Comparison of ENCODE assay signal across 10 cellular contexts in the genomic region with DNA sequence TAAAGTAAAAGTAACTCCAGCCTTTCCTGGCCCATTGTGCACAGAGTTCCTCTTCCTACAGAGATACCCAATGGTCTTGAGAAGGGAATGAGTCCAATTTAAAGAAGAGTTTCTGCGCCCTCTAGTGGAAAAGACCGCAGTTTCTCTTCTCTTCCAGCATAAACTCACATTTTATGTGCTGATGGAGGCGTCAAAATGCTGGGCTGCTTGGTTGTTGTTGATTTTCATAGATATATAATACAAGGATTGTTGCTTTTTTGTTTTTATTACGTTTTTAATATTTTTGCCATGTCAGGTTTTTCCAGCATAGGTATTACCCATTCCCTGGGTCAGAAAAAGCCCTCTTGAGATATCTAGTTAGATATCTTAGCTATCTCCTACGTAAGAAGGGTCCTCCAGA.
DNase-seq lines count a peak whose midpoint lies in the region; ATAC-seq and TF ChIP-seq lines count a peak whose summit lies in the region.
"Had no signal": no experiment of that assay in that cellular context is flagged by ENCODE, and none has a peak within 500 bp of the region (broad histone marks: within the 10 kb centered on the region; RNA-seq: fewer than 3 reads in every experiment).

No MANE protein-coding gene starts in this region.

- no peaks in the 10 kb centered on the region for H3K27me3 Mint-ChIP-seq in activated naive CD4-positive, alpha-beta T cell treated with anti-CD3 and anti-CD28 coated beads, Interleukin-2, amount 10 ng/mL, durations not matched to agents 7 days and 5 days

- no peaks in the 10 kb centered on the region for H3K4me1 Mint-ChIP-seq in activated naive CD4-positive, alpha-beta T cell treated with anti-CD3 and anti-CD28 coated beads, Interleukin-2, amount 10 ng/mL, durations not matched to agents 7 days and 5 days
- H3K4me1 Mint-ChIP-seq: immature natural killer cell had no signal

- H3K9me3 ChIP-seq in left lung: no peaks in the 10 kb centered on the region
- H3K9me3 ChIP-seq: Peyer's patch had no signal

- H3K4me3 Mint-ChIP-seq in activated naive CD4-positive, alpha-beta T cell treated with anti-CD3 and anti-CD28 coated beads, Interleukin-2, amount 10 ng/mL, durations not matched to agents 7 days and 5 days: no peak overlapping the region
- H3K4me3 Mint-ChIP-seq: immature natural killer cell had no signal

- no peak overlapping the region for H3K27ac Mint-ChIP-seq in activated naive CD4-positive, alpha-beta T cell treated with anti-CD3 and anti-CD28 coated beads, Interleukin-2, amount 10 ng/mL, durations not matched to agents 7 days and 5 days
- H3K27ac Mint-ChIP-seq: immature natural killer cell had no signal

- H3K27ac ChIP-seq in foreskin keratinocyte (no peak overlapping the region), left lung (no peak overlapping the region)
- H3K27ac ChIP-seq: Peyer's patch had no signal

- H3K27me3 ChIP-seq in foreskin keratinocyte (no peaks in the 10 kb centered on the region), left lung (no peaks in the 10 kb centered on the region)
- H3K27me3 ChIP-seq: Peyer's patch had no signal

- intact Hi-C loops in left lung (cut with DNase I): no loop called here

- H3K36me3 ChIP-seq in left lung: no peaks in the 10 kb centered on the region
- H3K36me3 ChIP-seq: Peyer's patch had no signal

- TF ChIP-seq CTCF in foreskin keratinocyte (conservative IDR thresholded peaks at IDR 0.05) (peak; percentile 50), left lung (IDR thresholded peaks at IDR 0.05) (peak in 1 of 2 donors; percentile 18)

- H3K4me1 ChIP-seq in foreskin keratinocyte (no peaks in the 10 kb centered on the region), left lung (no peaks in the 10 kb centered on the region)
- H3K4me1 ChIP-seq: Peyer's patch had no signal

- no peaks in the 10 kb centered on the region for H3K36me3 Mint-ChIP-seq in activated naive CD4-positive, alpha-beta T cell treated with anti-CD3 and anti-CD28 coated beads, Interleukin-2, amount 10 ng/mL, durations not matched to agents 7 days and 5 days
- H3K36me3 Mint-ChIP-seq: immature natural killer cell had no signal

- no peak for ATAC-seq in foreskin keratinocyte
- no peak for ATAC-seq in GM21367 (IDR thresholded peaks at IDR 0.05; ENCODE audit: unreplicated experiment)
- ATAC-seq in left lung: no peak
- no peak for ATAC-seq in GM21360 (IDR thresholded peaks at IDR 0.05; ENCODE audit: unreplicated experiment)

- H3K9me3 Mint-ChIP-seq in activated naive CD4-positive, alpha-beta T cell treated with anti-CD3 and anti-CD28 coated beads, Interleukin-2, amount 10 ng/mL, durations not matched to agents 7 days and 5 days: no peaks in the 10 kb centered on the region
- H3K9me3 Mint-ChIP-seq: immature natural killer cell had no signal

- DNase-seq in DMS153 treated with DMSO at 0.1 percent for 48 hours (lab: John Stamatoyannopoulos, UW; ENCODE audit: unreplicated experiment) (peak; percentile 48), HS-27A (ENCODE audit: low read depth) (peak; percentile 33), SHP77 (lab: John Stamatoyannopoulos, UW) (peak; percentile 52 to 58), foreskin keratinocyte (peak in 1 of 2 donors; percentile 6), left lung (no peak)
- no peak for DNase-seq in activated naive CD4-positive, alpha-beta T cell treated with anti-CD3 and anti-CD28 coated beads, Interleukin-2, amount 10 ng/mL, durations not matched to agents 7 days and 5 days

- CTCF ChIA-PET in activated naive CD4-positive, alpha-beta T cell treated with anti-CD3 and anti-CD28 coated beads, Interleukin-2, amount 10 ng/mL, durations not matched to agents 7 days and 5 days (lab: Charles Lee): interaction anchor here (1.2 to 1.4 kb wide), 2 partner anchors 10 to 599 kb away, joined by 3 to 5 read pairs; no protein-coding TSS in a partner anchor

- H3K4me3 ChIP-seq in left lung: no peak overlapping the region
- H3K4me3 ChIP-seq: Peyer's patch had no signal

Comparison
In these comparisons a context has a peak if more than half of its experiments do, and no peak if none do; other contexts are left out.
1. DNase-seq: peak in DMS153 treated with DMSO at 0.1 percent for 48 hours (single experiment), HS-27A (single experiment) and SHP77 (2 of 2); none in activated naive CD4-positive, alpha-beta T cell treated with anti-CD3 and anti-CD28 coated beads, Interleukin-2, amount 10 ng/mL, durations not matched to agents 7 days and 5 days (single experiment) and left lung (0 of 2).